ENCODE assay signal across 16 cellular contexts in the genomic region with DNA sequence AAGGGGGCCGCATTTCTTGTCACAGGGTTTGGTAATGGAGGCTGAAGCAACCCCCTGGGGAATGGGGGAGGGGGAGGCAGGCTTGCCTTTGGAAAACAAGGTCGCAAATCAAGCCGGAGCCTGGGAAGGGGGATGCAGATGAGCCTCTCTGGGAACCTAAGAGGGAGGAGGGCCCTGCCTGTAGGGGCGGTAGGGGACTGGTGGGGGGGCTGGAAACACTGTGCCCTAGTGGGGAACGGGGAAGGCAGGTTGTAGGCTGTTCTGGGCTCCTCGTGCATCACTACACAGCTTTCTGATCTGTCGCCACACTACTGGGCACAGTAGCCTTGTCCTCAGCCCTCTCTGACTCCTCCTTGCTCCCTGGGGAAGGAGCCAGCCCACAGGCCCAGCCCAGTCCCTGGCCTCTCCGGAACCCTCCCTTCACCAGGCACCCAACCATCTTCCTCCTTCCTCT.
DNase-seq lines count a peak whose midpoint lies in the region; ATAC-seq and TF ChIP-seq lines count a peak whose summit lies in the region.
"Had no signal": no experiment of that assay in that cellular context is flagged by ENCODE, and none has a peak within 500 bp of the region (broad histone marks: within the 10 kb centered on the region; RNA-seq: fewer than 3 reads in every experiment).

No MANE protein-coding gene starts in this region.

- peak overlapping the region; percentile 46 for H3K4me2 ChIP-seq in BLaER1

- H3K9ac ChIP-seq in BLaER1 = no peak overlapping the region

- no peaks in the 10 kb centered on the region for H3K27me3 ChIP-seq in BLaER1
- H3K27me3 ChIP-seq in RWPE2 (ENCODE audit: insufficient read depth, poor library complexity, severe bottlenecking) = no peaks in the 10 kb centered on the region
- no peaks in the 10 kb centered on the region for H3K27me3 ChIP-seq in right atrium auricular region
- H3K27me3 ChIP-seq: breast epithelium, heart left ventricle had no signal

- peaks cover 8% of the 10 kb centered on the region for H3K4me1 ChIP-seq in BLaER1
- no peaks in the 10 kb centered on the region for H3K4me1 ChIP-seq in RWPE2 (ENCODE audit: insufficient read depth, poor library complexity, severe bottlenecking)
- H3K4me1 ChIP-seq in right atrium auricular region = no peaks in the 10 kb centered on the region
- H3K4me1 ChIP-seq: breast epithelium had no signal

- POLR2A ChIA-PET in HEK293T (lab: Yijun Ruan, JAX) = no interaction called here

- DNase-seq in HEK293T (ENCODE audit: extremely low spot score) (peak; percentile 20), RWPE2 (ENCODE audit: low spot score) (peak; percentile 26), left colon (no peak), right atrium auricular region (ENCODE audit: low spot score) (no peak), Kasumi-1 (lab: John Stamatoyannopoulos, UW) (no peak), NCI-H446 treated with DMSO at 0.1 percent for 48 hours (lab: John Stamatoyannopoulos, UW) (no peak)
- no peak for DNase-seq in stimulated activated CD8-positive, alpha-beta memory T cell treated with anti-CD3 and anti-CD28 coated beads, Interleukin-4, amount 100 ng/mL, for 48 hours
- DNase-seq: activated CD4-positive, alpha-beta T cell treated with anti-CD3 and anti-CD28 coated beads for 48 hours; dermis blood vessel endothelial cell; erythroblast; heart left ventricle; KG1; naive B cell; T-helper 17 cell had no signal

- no peaks in the 10 kb centered on the region for H4K20me1 ChIP-seq in BLaER1

- intact Hi-C loops in left colon (cut with DNase I, micrococcal nuclease) = no loop called here

- no peak overlapping the region for H3K4me3 ChIP-seq in BLaER1
- H3K4me3 ChIP-seq in RWPE2 (ENCODE audit: severe bottlenecking) = no peak overlapping the region
- no peak overlapping the region for H3K4me3 ChIP-seq in right atrium auricular region
- H3K4me3 ChIP-seq: breast epithelium, heart left ventricle had no signal

- TF ChIP-seq CTCF in RWPE2 (IDR thresholded peaks at IDR 0.05; ENCODE audit: poor library complexity, severe bottlenecking) (no peak), right atrium auricular region (IDR thresholded peaks at IDR 0.05) (no peak)

- no peaks in the 10 kb centered on the region for H3K36me3 ChIP-seq in BLaER1
- no peaks in the 10 kb centered on the region for H3K36me3 ChIP-seq in RWPE2 (ENCODE audit: low read depth)
- no peaks in the 10 kb centered on the region for H3K36me3 ChIP-seq in right atrium auricular region
- H3K36me3 ChIP-seq: breast epithelium, heart left ventricle had no signal

- ATAC-seq in RWPE2 (ENCODE audit: low read depth) (no peak), left colon (peak; percentile 29)
- ATAC-seq: T-helper 17 cell had no signal

- H3K9me3 ChIP-seq in BLaER1 (no peaks in the 10 kb centered on the region), RWPE2 (ENCODE audit: severe bottlenecking) (no peaks in the 10 kb centered on the region), right atrium auricular region (no peaks in the 10 kb centered on the region)
- H3K9me3 ChIP-seq: breast epithelium, heart left ventricle had no signal

- CTCF ChIA-PET in HEK293T (lab: Yijun Ruan, JAX) = no interaction called here

- H3K27ac ChIP-seq in BLaER1 (no peak overlapping the region), RWPE2 (ENCODE audit: poor library complexity, severe bottlenecking) (no peak overlapping the region), right atrium auricular region (no peak overlapping the region)
- H3K27ac ChIP-seq: breast epithelium, heart left ventricle had no signal

TF ChIP-seq in HEK293T, 16 proteins besides CTCF, POLR2A, EP300 and RAD21:
- TF ChIP-seq BHLHE40 (IDR thresholded peaks at IDR 0.05; ENCODE audit: borderline replicate concordance) (no peak), SUZ12 (IDR thresholded peaks at IDR 0.05) (no peak), CTBP1 (IDR thresholded peaks at IDR 0.05; ENCODE audit: borderline replicate concordance) (no peak), ZNF384 (IDR thresholded peaks at IDR 0.05) (no peak), NFRKB (IDR thresholded peaks at IDR 0.05) (no peak), ELF4 (IDR thresholded peaks at IDR 0.05) (no peak), FOXK2 (IDR thresholded peaks at IDR 0.05) (no peak), TARDBP (IDR thresholded peaks at IDR 0.05) (no peak)

Comparison
In these comparisons a context has a peak if more than half of its experiments do, and no peak if none do; other contexts are left out.
1. DNase-seq: peak in HEK293T (single experiment) and RWPE2 (single experiment); none in left colon (0 of 2), right atrium auricular region (single experiment), stimulated activated CD8-positive, alpha-beta memory T cell treated with anti-CD3 and anti-CD28 coated beads, Interleukin-4, amount 100 ng/mL, for 48 hours (single experiment), Kasumi-1 (0 of 2) and NCI-H446 treated with DMSO at 0.1 percent for 48 hours (single experiment).